19 cellular contexts compared by ENCODE assay signal in the genomic region with DNA sequence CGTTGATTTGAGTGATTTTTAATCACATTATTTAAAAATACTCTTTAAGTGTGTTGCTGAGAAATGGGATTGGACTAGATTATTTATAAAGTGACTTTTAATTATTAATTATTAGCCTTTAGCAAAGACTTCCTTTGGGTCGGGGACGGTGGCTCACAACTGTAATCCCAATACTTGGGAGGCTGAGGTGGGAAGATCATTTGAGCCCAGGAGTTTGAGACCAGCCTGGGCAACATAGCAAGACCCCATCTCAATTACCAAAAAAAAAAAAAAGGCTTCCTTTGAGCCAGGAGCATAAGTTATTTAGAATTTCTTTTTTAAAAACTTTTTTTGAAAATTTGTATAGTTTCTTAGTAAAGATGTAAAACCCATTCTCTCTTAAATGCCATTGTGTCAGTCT. TPM values are rescaled to one million over a fixed set of nuclear protein-coding genes. Genes with fewer than 3 reads are reported as not detected.
DNase-seq lines count a peak whose midpoint lies in the region; ATAC-seq, FAIRE-seq and TF ChIP-seq lines count a peak whose summit lies in the region.
"Had no signal": no experiment of that assay in that cellular context is flagged by ENCODE, and none has a peak within 500 bp of the region (broad histone marks: within the 10 kb centered on the region; RNA-seq: fewer than 3 reads in every experiment).

No MANE protein-coding gene starts in this region.

- H3K4me3 ChIP-seq in A549, result no peak overlapping the region
- no peak overlapping the region for H3K4me3 ChIP-seq in CD4-positive, CD25-positive, alpha-beta regulatory T cell (ENCODE audit: low read depth, low read length)
- H3K4me3 ChIP-seq in CD8-positive, alpha-beta T cell (ENCODE audit: low read depth, low read length), result no peak overlapping the region
- H3K4me3 ChIP-seq in right atrium auricular region, result no peak overlapping the region
- H3K4me3 ChIP-seq in CD8-positive, alpha-beta memory T cell (ENCODE audit: low read length), result no peak overlapping the region
- H3K4me3 ChIP-seq: BLaER1 treated with 17β-estradiol and CSF1 and Interleukin-3, amounts not matched to agents 10 nM and 100 nM; HAP-1 had no signal

- H3K27ac ChIP-seq in A549, result no peak overlapping the region
- peak overlapping the region; percentile 28 for H3K27ac ChIP-seq in CD4-positive, CD25-positive, alpha-beta regulatory T cell (ENCODE audit: insufficient read depth, low read length, poor library complexity, severe bottlenecking)
- no peak overlapping the region for H3K27ac ChIP-seq in CD8-positive, alpha-beta T cell (ENCODE audit: low read depth, low read length)
- H3K27ac ChIP-seq in right atrium auricular region, result no peak overlapping the region
- no peak overlapping the region for H3K27ac ChIP-seq in CD8-positive, alpha-beta memory T cell (ENCODE audit: low read depth, low read length)
- no peak overlapping the region for H3K27ac ChIP-seq in foreskin keratinocyte
- H3K27ac ChIP-seq: BLaER1 treated with 17β-estradiol and CSF1 and Interleukin-3, amounts not matched to agents 10 nM and 100 nM had no signal

- TF ChIP-seq CTCF in A549 (IDR thresholded peaks at IDR 0.05) (no peak), WTC11 (IDR thresholded peaks at IDR 0.05) (no peak), right atrium auricular region (IDR thresholded peaks at IDR 0.05) (no peak), foreskin keratinocyte (conservative IDR thresholded peaks at IDR 0.05) (no peak)
- TF ChIP-seq CTCF in CD8-positive, alpha-beta T cell (IDR thresholded peaks at IDR 0.05), result no peak

- peak overlapping the region in 1 of 4 donors; percentile 10 for H3K4me3 Mint-ChIP-seq in CD4-positive, CD25-positive, alpha-beta regulatory T cell
- no peak overlapping the region for H3K4me3 Mint-ChIP-seq in CD8-positive, alpha-beta T cell
- H3K4me3 Mint-ChIP-seq in WTC11, result no peak overlapping the region
- H3K4me3 Mint-ChIP-seq in CD8-positive, alpha-beta memory T cell, result no peak overlapping the region
- H3K4me3 Mint-ChIP-seq: CD14-positive monocyte had no signal

- H3K36me3 Mint-ChIP-seq in CD4-positive, CD25-positive, alpha-beta regulatory T cell, result peaks cover 41% of the 10 kb centered on the region
- peaks cover 61% of the 10 kb centered on the region for H3K36me3 Mint-ChIP-seq in CD8-positive, alpha-beta T cell
- peaks cover 24% of the 10 kb centered on the region for H3K36me3 Mint-ChIP-seq in WTC11
- peaks cover 11 to 57% (median 23%) of the 10 kb centered on the region in 3 donors for H3K36me3 Mint-ChIP-seq in CD8-positive, alpha-beta memory T cell

- intact Hi-C loops in CD8-positive, alpha-beta T cell (cut with DNase I, micrococcal nuclease), result loop anchor here (1.0 to 10.0 kb wide), 2 partner anchors 8 to 362 kb away; no protein-coding TSS in a partner anchor

- peak; percentile 18 for FAIRE-seq in A549 (lab: Jason Lieb, UNC)
- FAIRE-seq: GM12892, H54 had no signal

- H3K4me1 ChIP-seq in A549, result peaks cover 19% of the 10 kb centered on the region
- peaks cover 57% of the 10 kb centered on the region for H3K4me1 ChIP-seq in CD4-positive, CD25-positive, alpha-beta regulatory T cell (ENCODE audit: control insufficient read depth, insufficient read depth, low read length, poor library complexity, severe bottlenecking)
- H3K4me1 ChIP-seq in CD8-positive, alpha-beta T cell (ENCODE audit: insufficient read depth, low read length), result peaks cover 53% of the 10 kb centered on the region
- peaks cover 0 to 16% of the 10 kb centered on the region in 2 donors for H3K4me1 ChIP-seq in right atrium auricular region
- H3K4me1 ChIP-seq in CD8-positive, alpha-beta memory T cell (ENCODE audit: insufficient read depth, low read length), result peaks cover 61% of the 10 kb centered on the region
- no peaks in the 10 kb centered on the region for H3K4me1 ChIP-seq in foreskin keratinocyte
- H3K4me1 ChIP-seq: BE2C, Caco-2 had no signal

- ATAC-seq in A549 (no peak), WTC11 (no peak), foreskin keratinocyte (no peak)
- ATAC-seq in CD4-positive, CD25-positive, alpha-beta regulatory T cell (ENCODE audit: low read depth in 2 of 2), result no peak
- no peak for ATAC-seq in CD8-positive, alpha-beta T cell

- 86% methylated on average over 3 of the region's 3 CpGs for WGBS in A549 (ENCODE audit: missing lambda C conversion rate)

- H3K27ac Mint-ChIP-seq in CD4-positive, CD25-positive, alpha-beta regulatory T cell, result peak overlapping the region; percentile 46 to 55 (median 51)
- peak overlapping the region; percentile 60 for H3K27ac Mint-ChIP-seq in CD8-positive, alpha-beta T cell
- no peak overlapping the region for H3K27ac Mint-ChIP-seq in WTC11
- peak overlapping the region in 2 of 8 donors; percentile 14 to 42 for H3K27ac Mint-ChIP-seq in CD8-positive, alpha-beta memory T cell

- TF ChIP-seq POLR2A in A549 (IDR thresholded peaks at IDR 0.05; ENCODE audit: low read length), result no peak

- DNase-seq in A549 (ENCODE audit: low read depth in 1 of 2, low spot score in 1 of 2), result no peak
- no peak for DNase-seq in CD4-positive, CD25-positive, alpha-beta regulatory T cell
- DNase-seq in CD8-positive, alpha-beta T cell, result no peak
- DNase-seq in WTC11 (ENCODE audit: low spot score), result no peak
- no peak for DNase-seq in NCI-H2171 treated with DMSO at 0.1 percent for 48 hours (lab: John Stamatoyannopoulos, UW)
- DNase-seq in right atrium auricular region (ENCODE audit: low spot score), result no peak
- DNase-seq in CD8-positive, alpha-beta memory T cell, result no peak
- DNase-seq in foreskin keratinocyte, result no peak
- DNase-seq: BE2C, Caco-2, DMS153, DND-41, GOT3 had no signal

- peaks cover 5% of the 10 kb centered on the region for H3K27me3 Mint-ChIP-seq in CD4-positive, CD25-positive, alpha-beta regulatory T cell
- H3K27me3 Mint-ChIP-seq in CD8-positive, alpha-beta T cell (ENCODE audit: low read depth), result no peaks in the 10 kb centered on the region
- H3K27me3 Mint-ChIP-seq in WTC11 (ENCODE audit: low read depth), result no peaks in the 10 kb centered on the region
- no peaks in the 10 kb centered on the region for H3K27me3 Mint-ChIP-seq in CD8-positive, alpha-beta memory T cell

- CTCF ChIA-PET in A549 (lab: Yijun Ruan, JAX), result interaction anchor here (2.8 kb wide), 1 partner anchor 32 kb away, joined by 14 read pairs; no protein-coding TSS in a partner anchor
- CTCF ChIA-PET in CD8-positive, alpha-beta T cell (lab: Charles Lee), result interaction anchor here (0.7 to 2.7 kb wide), 3 partner anchors 31 to 67 kb away, joined by 3 to 13 read pairs (median 3); no protein-coding TSS in a partner anchor
- CTCF ChIA-PET in WTC11 (lab: Charles Lee), result interaction anchor here (1.3 to 1.7 kb wide), 2 partner anchors 12 to 97 kb away, joined by 3 to 6 read pairs; no protein-coding TSS in a partner anchor
- CTCF ChIA-PET in CD8-positive, alpha-beta memory T cell (lab: Charles Lee), result interaction anchor here (1.0 kb wide), 1 partner anchor 31 kb away, joined by 3 read pairs; no protein-coding TSS in a partner anchor

- H3K9me3 ChIP-seq in A549 (no peaks in the 10 kb centered on the region), right atrium auricular region (no peaks in the 10 kb centered on the region)
- no peaks in the 10 kb centered on the region for H3K9me3 ChIP-seq in CD4-positive, CD25-positive, alpha-beta regulatory T cell (ENCODE audit: control insufficient read depth in 2 of 2, low read length in 2 of 2)
- no peaks in the 10 kb centered on the region for H3K9me3 ChIP-seq in CD8-positive, alpha-beta T cell (ENCODE audit: low read length)
- H3K9me3 ChIP-seq in CD8-positive, alpha-beta memory T cell (ENCODE audit: low read length), result no peaks in the 10 kb centered on the region
- H3K9me3 ChIP-seq: BE2C; BLaER1 treated with 17β-estradiol and CSF1 and Interleukin-3, amounts not matched to agents 10 nM and 100 nM; Caco-2; HAP-1 had no signal

- peaks cover 34 to 73% (median 62%) of the 10 kb centered on the region in 4 donors for H3K4me1 Mint-ChIP-seq in CD4-positive, CD25-positive, alpha-beta regulatory T cell
- H3K4me1 Mint-ChIP-seq in CD8-positive, alpha-beta T cell (ENCODE audit: low read depth), result peaks cover 60% of the 10 kb centered on the region
- 0 out of 2 replicates have a peak, but pooled peaks cover 3% of the 10 kb centered on the region for H3K4me1 Mint-ChIP-seq in WTC11
- H3K4me1 Mint-ChIP-seq in CD8-positive, alpha-beta memory T cell, result peaks cover 64 to 74% (median 65%) of the 10 kb centered on the region in 3 donors

- POLR2A ChIA-PET in A549 (lab: Yijun Ruan, JAX) (no interaction called here), WTC11 (lab: Charles Lee) (interaction anchor here (0.7 kb wide), 1 partner anchor 34 kb away, joined by 3 read pairs; no protein-coding TSS in a partner anchor)
- POLR2A ChIA-PET in CD8-positive, alpha-beta T cell (lab: Charles Lee), result interaction anchor here (0.8 to 6.4 kb wide), 2 partner anchors 7 to 13 kb away, joined by 3 to 55 read pairs; partner anchors contain the start of gene CHURC1
- POLR2A ChIA-PET in CD8-positive, alpha-beta memory T cell (lab: Charles Lee), result interaction anchor here (0.7 kb wide), 1 partner anchor 599 kb away, joined by 4 read pairs; no protein-coding TSS in a partner anchor

- peaks cover 43% of the 10 kb centered on the region for H3K36me3 ChIP-seq in CD4-positive, CD25-positive, alpha-beta regulatory T cell (ENCODE audit: control insufficient read depth, insufficient read depth, low read length)
- peaks cover 8% of the 10 kb centered on the region for H3K36me3 ChIP-seq in CD8-positive, alpha-beta T cell (ENCODE audit: insufficient read depth, low read length)
- peaks cover 34% of the 10 kb centered on the region for H3K36me3 ChIP-seq in right atrium auricular region
- peaks cover 19% of the 10 kb centered on the region for H3K36me3 ChIP-seq in CD8-positive, alpha-beta memory T cell (ENCODE audit: insufficient read depth, low read length)

- no peak overlapping the region for H3K4me2 ChIP-seq in A549
- H3K4me2 ChIP-seq: BLaER1 treated with 17β-estradiol and CSF1 and Interleukin-3, amounts not matched to agents 10 nM and 100 nM had no signal

- TF ChIP-seq RAD21 in A549 (conservative IDR thresholded peaks at IDR 0.05 in 1 of 2, IDR thresholded peaks at IDR 0.05 in 1 of 2), result no peak

- no peaks in the 10 kb centered on the region for H3K27me3 ChIP-seq in CD4-positive, CD25-positive, alpha-beta regulatory T cell (ENCODE audit: control insufficient read depth, insufficient read depth, low read length)
- no peaks in the 10 kb centered on the region for H3K27me3 ChIP-seq in CD8-positive, alpha-beta T cell (ENCODE audit: insufficient read depth, low read length)
- no peaks in the 10 kb centered on the region for H3K27me3 ChIP-seq in right atrium auricular region
- no peaks in the 10 kb centered on the region for H3K27me3 ChIP-seq in CD8-positive, alpha-beta memory T cell (ENCODE audit: insufficient read depth, low read length, poor library complexity, severe bottlenecking)
- H3K27me3 ChIP-seq in foreskin keratinocyte, result no peaks in the 10 kb centered on the region
- H3K27me3 ChIP-seq: BE2C; BLaER1 treated with 17β-estradiol and CSF1 and Interleukin-3, amounts not matched to agents 10 nM and 100 nM had no signal

- TF ChIP-seq EP300 in A549 (IDR thresholded peaks at IDR 0.05), result no peak

- H3K9me3 Mint-ChIP-seq in CD4-positive, CD25-positive, alpha-beta regulatory T cell, result no peaks in the 10 kb centered on the region
- H3K9me3 Mint-ChIP-seq in CD8-positive, alpha-beta T cell, result no peaks in the 10 kb centered on the region
- H3K9me3 Mint-ChIP-seq in WTC11, result peaks cover 7% of the 10 kb centered on the region; the same call in 1 of the 2 replicates
- no peaks in the 10 kb centered on the region for H3K9me3 Mint-ChIP-seq in CD8-positive, alpha-beta memory T cell
- H3K9me3 Mint-ChIP-seq: CD14-positive monocyte had no signal

RNA-seq across cellular contexts. Expression of gene CHURC1, which starts 8.8 kb away (rescaled TPM):
- polyA plus RNA-seq in A549 (2011; rRNA removed) (115 and 153 TPM in 2 replicates), A549 (2017; fragmentation: RNase III; extraction: RNeasy Plus Mini Kit Qiagen cat#74134 plus additional on column Dnase treatment) (150 to 151 TPM (median 151 TPM) in 3 replicates), foreskin keratinocyte (35.9 and 69.3 TPM in 2 replicates)
- 55.8 and 84.0 TPM in 2 replicates for polyA plus RNA-seq in A549 (2012; cell fraction: cytosol; rRNA removed)
- polyA plus RNA-seq in A549 (2012; cell fraction: nucleus; rRNA removed), result 20.0 and 40.9 TPM in 2 replicates
- 26.9 and 35.6 TPM in 2 replicates for polyA minus RNA-seq in A549 (2011; rRNA and poly(A)+ RNA removed)
- 95.3 TPM for total RNA-seq in CD4-positive, CD25-positive, alpha-beta regulatory T cell
- 100 to 1,000 TPM; 171 to 228 (median 188) TPM for polyA plus RNA-seq in CD4-positive, CD25-positive, alpha-beta regulatory T cell
- total RNA-seq in CD8-positive, alpha-beta T cell, result 10 to 100 TPM; 43.9 to 46.7 TPM
- total RNA-seq in WTC11 (2021) (47.3 to 52.4 TPM (median 49.1 TPM) in 3 replicates), right atrium auricular region (100 to 1,000 TPM in 1 of 2 donors, 10 to 100 TPM in 1; 70.9 to 102 TPM), foreskin keratinocyte (43.6 and 55.5 TPM in 2 replicates)
- 10 to 100 TPM; 44.0 to 54.8 TPM for total RNA-seq in CD8-positive, alpha-beta memory T cell
- polyA plus RNA-seq in CD8-positive, alpha-beta memory T cell, result 171 TPM

RNA-seq across cellular contexts. Expression of gene GPX2, which starts 19.5 kb away (rescaled TPM):
- 876 and 1,354 TPM in 2 replicates for polyA plus RNA-seq in A549 (2011; rRNA removed)
- polyA plus RNA-seq in A549 (2012; cell fraction: cytosol; rRNA removed), result 542 and 601 TPM in 2 replicates
- polyA plus RNA-seq in A549 (2012; cell fraction: nucleus; rRNA removed), result 223 and 234 TPM in 2 replicates
- 302 to 394 TPM (median 382 TPM) in 3 replicates for polyA plus RNA-seq in A549 (2017; fragmentation: RNase III; extraction: RNeasy Plus Mini Kit Qiagen cat#74134 plus additional on column Dnase treatment)
- polyA minus RNA-seq in A549 (2011; rRNA and poly(A)+ RNA removed), result 405 and 632 TPM in 2 replicates
- total RNA-seq in CD4-positive, CD25-positive, alpha-beta regulatory T cell, result not detected
- polyA plus RNA-seq in CD4-positive, CD25-positive, alpha-beta regulatory T cell, result under 1 TPM in 2 of 4 donors, not detected in 2; 0.54 to 0.94 TPM
- total RNA-seq in CD8-positive, alpha-beta T cell, result not detected
- total RNA-seq in WTC11 (2021), result 0.80 to 1.5 TPM (median 1.0 TPM) in 3 replicates
- not detected for total RNA-seq in right atrium auricular region
- total RNA-seq in CD8-positive, alpha-beta memory T cell, result not detected
- polyA plus RNA-seq in CD8-positive, alpha-beta memory T cell, result not detected
- 2.5 and 5.4 TPM in 2 replicates for total RNA-seq in foreskin keratinocyte
- 4.9 and 10.0 TPM in 2 replicates for polyA plus RNA-seq in foreskin keratinocyte
- total RNA-seq: A172 had no signal
- polyA plus RNA-seq: CD14-positive monocyte had no signal

RNA-seq across cellular contexts. Expression of gene SPTB, which starts 43.3 kb away (rescaled TPM):
- polyA plus RNA-seq in A549 (2011; rRNA removed), result 0.24 and 0.27 TPM in 2 replicates
- polyA plus RNA-seq in A549 (2012; cell fraction: cytosol; rRNA removed), result 0.26 and 0.33 TPM in 2 replicates
- 0.70 and 0.91 TPM in 2 replicates for polyA plus RNA-seq in A549 (2012; cell fraction: nucleus; rRNA removed)
- 1.4 to 2.1 TPM (median 1.9 TPM) in 3 replicates for polyA plus RNA-seq in A549 (2017; fragmentation: RNase III; extraction: RNeasy Plus Mini Kit Qiagen cat#74134 plus additional on column Dnase treatment)
- 0.17 and 1.2 TPM in 2 replicates for polyA minus RNA-seq in A549 (2011; rRNA and poly(A)+ RNA removed)
- 0.91 TPM for total RNA-seq in CD4-positive, CD25-positive, alpha-beta regulatory T cell
- polyA plus RNA-seq in CD4-positive, CD25-positive, alpha-beta regulatory T cell, result under 1 TPM in 3 of 4 donors, not detected in 1; 0.11 to 0.24 (median 0.23) TPM
- total RNA-seq in CD8-positive, alpha-beta T cell, result not detected
- 2.5 to 3.2 TPM (median 2.8 TPM) in 3 replicates for total RNA-seq in WTC11 (2021)
- 100 to 1,000 TPM in 1 of 2 donors, 10 to 100 TPM in 1; 84.4 to 102 TPM for total RNA-seq in right atrium auricular region
- total RNA-seq in CD8-positive, alpha-beta memory T cell, result under 1 TPM; 0.15 to 0.18 TPM
- 0.09 TPM for polyA plus RNA-seq in CD8-positive, alpha-beta memory T cell
- 0.28 and 0.58 TPM in 2 replicates for total RNA-seq in foreskin keratinocyte
- polyA plus RNA-seq in foreskin keratinocyte, result 0.09 and 0.16 TPM in 2 replicates
- polyA plus RNA-seq: CD14-positive monocyte had no signal

RNA-seq across cellular contexts. Expression of gene RAB15, which starts 49.1 kb away (rescaled TPM):
- polyA plus RNA-seq in A549 (2011; rRNA removed) (32.2 and 33.1 TPM in 2 replicates), A549 (2017; fragmentation: RNase III; extraction: RNeasy Plus Mini Kit Qiagen cat#74134 plus additional on column Dnase treatment) (27.1 to 35.1 TPM (median 31.6 TPM) in 3 replicates), foreskin keratinocyte (3.9 and 5.0 TPM in 2 replicates)
- 17.8 and 22.4 TPM in 2 replicates for polyA plus RNA-seq in A549 (2012; cell fraction: cytosol; rRNA removed)
- polyA plus RNA-seq in A549 (2012; cell fraction: nucleus; rRNA removed), result 37.9 and 39.8 TPM in 2 replicates
- polyA minus RNA-seq in A549 (2011; rRNA and poly(A)+ RNA removed), result 22.3 and 25.9 TPM in 2 replicates
- 6.5 TPM for total RNA-seq in CD4-positive, CD25-positive, alpha-beta regulatory T cell
- 1 to 10 TPM; 3.0 to 4.7 (median 3.2) TPM for polyA plus RNA-seq in CD4-positive, CD25-positive, alpha-beta regulatory T cell
- 1 to 10 TPM; 2.9 to 3.6 TPM for total RNA-seq in CD8-positive, alpha-beta T cell
- total RNA-seq in WTC11 (2021) (38.4 to 49.1 TPM (median 38.6 TPM) in 3 replicates), right atrium auricular region (10 to 100 TPM in 1 of 2 donors, 1 to 10 TPM in 1; 9.8 to 69.0 TPM), foreskin keratinocyte (4.3 and 6.4 TPM in 2 replicates)
- 1 to 10 TPM; 4.7 to 4.9 TPM for total RNA-seq in CD8-positive, alpha-beta memory T cell
- polyA plus RNA-seq in CD8-positive, alpha-beta memory T cell, result 4.2 TPM

Comparison
In these comparisons a context has a peak if more than half of its experiments do, and no peak if none do; other contexts are left out.
1. RNA of gene SPTB, which starts 43.3 kb away (total RNA-seq): 84.4 to 102 TPM in right atrium auricular region; 2.5 to 3.2 TPM in WTC11, 0.91 TPM in CD4-positive, CD25-positive, alpha-beta regulatory T cell (single experiment), 0.28 to 0.58 TPM in foreskin keratinocyte, 0.15 to 0.18 TPM in CD8-positive, alpha-beta memory T cell and not detected in CD8-positive, alpha-beta T cell; every median in the first group is over 10 times any median in the second.